Comparison of ENCODE assay signal across 27 cellular contexts in the genomic region with DNA sequence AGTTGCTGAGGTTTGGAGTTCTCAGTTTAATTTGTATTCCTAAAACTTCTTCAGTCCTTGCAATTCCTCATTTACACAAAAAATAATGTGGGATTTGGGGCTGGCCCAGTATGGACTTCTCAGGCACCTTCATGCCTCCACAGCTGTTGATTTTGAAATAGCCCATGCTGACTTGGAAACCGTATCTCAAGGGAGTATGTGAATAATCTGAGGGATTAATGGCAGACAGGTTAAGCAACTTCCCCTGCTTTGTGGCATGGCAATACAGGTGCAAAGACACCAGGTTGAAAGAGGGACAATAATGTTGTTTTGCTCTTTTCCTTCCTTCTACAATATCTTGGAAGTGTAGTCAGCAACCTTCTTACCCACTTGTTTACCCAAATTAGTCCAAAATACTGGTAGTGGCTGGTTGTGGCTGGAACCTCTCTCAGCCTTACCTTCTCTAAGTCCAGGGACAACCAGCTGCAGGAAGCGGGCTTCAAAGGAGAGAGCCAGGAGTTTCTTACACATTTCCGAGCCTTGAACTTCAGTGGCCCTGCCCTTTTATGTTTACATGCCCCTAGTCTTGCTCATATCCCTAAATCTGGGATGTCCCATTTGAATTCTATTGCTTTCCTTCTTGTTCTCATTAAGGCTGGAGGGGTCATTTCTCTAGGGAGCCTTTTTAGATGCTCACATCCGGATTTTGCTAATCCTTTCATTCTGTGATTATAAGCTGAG. TPM values are rescaled to one million over a fixed set of nuclear protein-coding genes. Genes with fewer than 3 reads are reported as not detected.
"Had no signal": no experiment of that assay in that cellular context is flagged by ENCODE, and none has a peak within 500 bp of the region (broad histone marks: within the 10 kb centered on the region; RNA-seq: fewer than 3 reads in every experiment).

No MANE protein-coding gene starts in this region.

- H3K4me3 Mint-ChIP-seq: dendritic cell treated with granulocyte-macrophage colony-stimulating factor and Interleukin-4, amounts not matched to agents 40 ng/mL and 50 ng/mL, for 4 days; endodermal cell; memory B cell; mesothelial cell of epicardium; naive B cell; nephron progenitor cell; stimulated activated naive B cell treated with anti-CD40 and anti-IgM and Interleukin-4, amounts not matched to agents 10 μg/mL and 1 μg/mL and 100 μg/mL, for 72 hours; stimulated activated naive CD8-positive, alpha-beta T cell treated with anti-CD3 and anti-CD28 coated beads, Interleukin-15, Interleukin-2, amounts not matched to agents 100 ng/mL and 50 ng/mL, for 24 hours; type B pancreatic cell had no signal

- H3K27ac Mint-ChIP-seq: dendritic cell treated with granulocyte-macrophage colony-stimulating factor and Interleukin-4, amounts not matched to agents 40 ng/mL and 50 ng/mL, for 4 days; endodermal cell; memory B cell; mesothelial cell of epicardium; naive B cell; stimulated activated naive B cell treated with anti-CD40 and anti-IgM and Interleukin-4, amounts not matched to agents 10 μg/mL and 1 μg/mL and 100 μg/mL, for 72 hours; stimulated activated naive CD8-positive, alpha-beta T cell treated with anti-CD3 and anti-CD28 coated beads, Interleukin-15, Interleukin-2, amounts not matched to agents 100 ng/mL and 50 ng/mL, for 24 hours; type B pancreatic cell had no signal

- H3K27me3 Mint-ChIP-seq: type B pancreatic cell had no signal

- H3K4me1 Mint-ChIP-seq: memory B cell, naive B cell had no signal

- H3K27me3 ChIP-seq: colonic mucosa, gastrocnemius medialis, right atrium auricular region, suprapubic skin had no signal

- ATAC-seq: gastrocnemius medialis; mucosa of descending colon; stimulated activated naive B cell treated with anti-CD40 and anti-IgM and Interleukin-4, amounts not matched to agents 10 μg/mL and 1 μg/mL and 100 μg/mL, for 72 hours had no signal

- H3K36me3 Mint-ChIP-seq: memory B cell; mesothelial cell of epicardium; naive B cell; stimulated activated naive B cell treated with anti-CD40 and anti-IgM and Interleukin-4, amounts not matched to agents 10 μg/mL and 1 μg/mL and 100 μg/mL, for 72 hours; type B pancreatic cell had no signal

- H3K9me3 ChIP-seq: colonic mucosa, esophagus squamous epithelium, gastrocnemius medialis, mucosa of descending colon, prostate gland, right atrium auricular region, suprapubic skin had no signal

- H3K4me3 ChIP-seq: colonic mucosa, esophagus squamous epithelium, gastrocnemius medialis, lung, mucosa of descending colon, prostate gland, right atrium auricular region, suprapubic skin had no signal

- H3K4me1 ChIP-seq: colonic mucosa, prostate gland had no signal

- H3K36me3 ChIP-seq: colonic mucosa, esophagus squamous epithelium, gastrocnemius medialis, prostate gland, right atrium auricular region, suprapubic skin had no signal

- H3K9me3 Mint-ChIP-seq: dendritic cell treated with granulocyte-macrophage colony-stimulating factor and Interleukin-4, amounts not matched to agents 40 ng/mL and 50 ng/mL, for 4 days; endodermal cell; memory B cell; mesothelial cell of epicardium; nephron progenitor cell; stimulated activated naive CD8-positive, alpha-beta T cell treated with anti-CD3 and anti-CD28 coated beads, Interleukin-15, Interleukin-2, amounts not matched to agents 100 ng/mL and 50 ng/mL, for 24 hours; type B pancreatic cell had no signal

- DNase-seq: colonic mucosa; effector CD8-positive, alpha-beta T cell; endodermal cell; esophagus squamous epithelium; gastrocnemius medialis; head of caudate nucleus; mucosa of descending colon; naive B cell; nephron progenitor cell; nucleus accumbens; small intestine; stimulated activated CD4-positive, alpha-beta T cell treated with anti-CD3 and anti-CD28 coated beads, Interleukin-15, amount 100 ng/mL, for 24 hours; stimulated activated CD4-positive, alpha-beta T cell treated with anti-CD3 and anti-CD28 coated beads, Interleukin-2, amount 100 ng/mL, for 48 hours; stimulated activated naive B cell treated with anti-CD40 and anti-IgM and Interleukin-4, amounts not matched to agents 10 μg/mL and 1 μg/mL and 100 μg/mL, for 72 hours had no signal

- H3K27ac ChIP-seq: colonic mucosa, esophagus squamous epithelium, gastrocnemius medialis, prostate gland, right atrium auricular region, suprapubic skin had no signal

RNA-seq across cellular contexts. Expression of gene ADGRF1, which starts 44.1 kb away (rescaled TPM):
- total RNA-seq: chondrocyte, endodermal cell, gastrocnemius medialis, glomerular endothelial cell, liver, osteocyte, right atrium auricular region had no signal
